In genomic region chr15:101058735-101059134, GRCh38 we compare ENCODE assay signal across 21 cellular contexts.
DNase-seq lines count a peak whose midpoint lies in the region; ATAC-seq, FAIRE-seq and TF ChIP-seq lines count a peak whose summit lies in the region.
"Had no signal": no experiment of that assay in that cellular context is flagged by ENCODE, and none has a peak within 500 bp of the region (broad histone marks: within the 10 kb centered on the region; RNA-seq: fewer than 3 reads in every experiment).

No MANE protein-coding gene starts in this region.

- H3K36me3 ChIP-seq in astrocyte (ENCODE audit: insufficient read depth, low read length): peaks cover 2% of the 10 kb centered on the region
- peaks cover 12 to 87% (median 26%) of the 10 kb centered on the region in 4 donors for H3K36me3 ChIP-seq in sigmoid colon

- WGBS in sigmoid colon, 2 donors: 96 to 97% methylated on average over 12 of the region's 12 CpGs

- no peak for ATAC-seq in stimulated activated memory B cell treated with anti-CD40 and anti-IgM and Interleukin-4, amounts not matched to agents 10 μg/mL and 1 μg/mL and 100 μg/mL, for 72 hours
- ATAC-seq in GM21526 (IDR thresholded peaks at IDR 0.05; ENCODE audit: low FRiP score, unreplicated experiment): no peak
- ATAC-seq: GM23338 had no signal

- H2AFZ ChIP-seq in astrocyte (ENCODE audit: low read depth, low read length): no peak overlapping the region
- H2AFZ ChIP-seq: GM23338 had no signal

- no peak overlapping the region for H3K4me3 Mint-ChIP-seq in astrocyte (ENCODE audit: unreplicated experiment)
- no peak overlapping the region for H3K4me3 Mint-ChIP-seq in stimulated activated memory B cell treated with anti-CD40 and anti-IgM and Interleukin-4, amounts not matched to agents 10 μg/mL and 1 μg/mL and 100 μg/mL, for 72 hours
- H3K4me3 Mint-ChIP-seq: GM23338 had no signal

- no peak for TF ChIP-seq CTCF in astrocyte (IDR thresholded peaks at IDR 0.05; ENCODE audit: insufficient read depth, low read depth, low read length)
- TF ChIP-seq CTCF in sigmoid colon (IDR thresholded peaks at IDR 0.05): no peak

- no peak for TF ChIP-seq EP300 in sigmoid colon (IDR thresholded peaks at IDR 0.05)

- peaks cover 9% of the 10 kb centered on the region for H3K9me3 Mint-ChIP-seq in astrocyte (ENCODE audit: unreplicated experiment)
- no peaks in the 10 kb centered on the region for H3K9me3 Mint-ChIP-seq in stimulated activated memory B cell treated with anti-CD40 and anti-IgM and Interleukin-4, amounts not matched to agents 10 μg/mL and 1 μg/mL and 100 μg/mL, for 72 hours

- H3K27ac ChIP-seq in astrocyte (ENCODE audit: low read depth, low read length): no peak overlapping the region
- H3K27ac ChIP-seq in sigmoid colon: no peak overlapping the region
- H3K27ac ChIP-seq: C4-2B had no signal

- no peak for TF ChIP-seq POLR2A in sigmoid colon (IDR thresholded peaks at IDR 0.05)

- intact Hi-C loops in sigmoid colon (cut with DNase I): no loop called here

- H4K20me1 ChIP-seq in astrocyte (ENCODE audit: insufficient read depth, low read length): no peaks in the 10 kb centered on the region

- H3K36me3 Mint-ChIP-seq in astrocyte (ENCODE audit: low read depth, unreplicated experiment): peaks cover 8% of the 10 kb centered on the region
- peaks cover 94% of the 10 kb centered on the region for H3K36me3 Mint-ChIP-seq in stimulated activated memory B cell treated with anti-CD40 and anti-IgM and Interleukin-4, amounts not matched to agents 10 μg/mL and 1 μg/mL and 100 μg/mL, for 72 hours

- no peak overlapping the region for H3K27ac Mint-ChIP-seq in astrocyte (ENCODE audit: unreplicated experiment)
- H3K27ac Mint-ChIP-seq in stimulated activated memory B cell treated with anti-CD40 and anti-IgM and Interleukin-4, amounts not matched to agents 10 μg/mL and 1 μg/mL and 100 μg/mL, for 72 hours: no peak overlapping the region
- H3K27ac Mint-ChIP-seq: GM23338 had no signal

- H3K27me3 Mint-ChIP-seq in astrocyte (ENCODE audit: low read depth, unreplicated experiment): peaks cover 6% of the 10 kb centered on the region
- H3K27me3 Mint-ChIP-seq in stimulated activated memory B cell treated with anti-CD40 and anti-IgM and Interleukin-4, amounts not matched to agents 10 μg/mL and 1 μg/mL and 100 μg/mL, for 72 hours: no peaks in the 10 kb centered on the region

- no peak overlapping the region for H3K4me2 ChIP-seq in astrocyte (ENCODE audit: low read length)
- H3K4me2 ChIP-seq: GM23338 had no signal

- H3K9ac ChIP-seq in astrocyte (ENCODE audit: low read length): no peak overlapping the region

- peak; percentile 11 for DNase-seq in D341Med (ENCODE audit: low spot score)
- DNase-seq in astrocyte (ENCODE audit: low read depth): no peak
- DNase-seq in islet precursor cell: peak; percentile 17
- DNase-seq in sigmoid colon: peak; percentile 22
- no peak for DNase-seq in activated naive CD4-positive, alpha-beta T cell (lab: John Stamatoyannopoulos, UW)
- DNase-seq: GF-D8; IMR-90; Karpas-422; MG63; NCI-H1105; NCI-H187; NCI-H345; NCI-H526; NK-92 treated with Interleukin-12 subunit alpha and Interleukin-12 subunit beta, amount 100 ng/mL, for 24 hours; SHP77 treated with DMSO at 0.1 percent for 48 hours had no signal

- H3K9me3 ChIP-seq in astrocyte (ENCODE audit: insufficient read depth, low read depth, low read length) (no peaks in the 10 kb centered on the region), sigmoid colon (no peaks in the 10 kb centered on the region)
- H3K9me3 ChIP-seq: MG63 had no signal

- H3K4me1 ChIP-seq in astrocyte (ENCODE audit: insufficient read depth, low read length): no peaks in the 10 kb centered on the region
- H3K4me1 ChIP-seq in sigmoid colon: peaks cover 0 to 2% (median under 1%) of the 10 kb centered on the region in 4 donors

- peaks cover 4% of the 10 kb centered on the region for H3K4me1 Mint-ChIP-seq in astrocyte (ENCODE audit: low read depth, unreplicated experiment)
- H3K4me1 Mint-ChIP-seq in stimulated activated memory B cell treated with anti-CD40 and anti-IgM and Interleukin-4, amounts not matched to agents 10 μg/mL and 1 μg/mL and 100 μg/mL, for 72 hours: peaks cover 35% of the 10 kb centered on the region

- FAIRE-seq in astrocyte (lab: Jason Lieb, UNC): peak; percentile 72
- FAIRE-seq: GM12891, GM18507 had no signal

- H3K27me3 ChIP-seq in astrocyte (ENCODE audit: insufficient read depth, low read length) (no peaks in the 10 kb centered on the region), sigmoid colon (no peaks in the 10 kb centered on the region)
- H3K27me3 ChIP-seq: MG63 had no signal

- H3K79me2 ChIP-seq in astrocyte (ENCODE audit: insufficient read depth, low read length): no peaks in the 10 kb centered on the region

- H3K4me3 ChIP-seq in astrocyte (ENCODE audit: insufficient read depth, low read depth, low read length): no peak overlapping the region
- H3K4me3 ChIP-seq in sigmoid colon: no peak overlapping the region
- H3K4me3 ChIP-seq: GM23338, MG63 had no signal

Comparison
In these comparisons a context has a peak if more than half of its experiments do, and no peak if none do; other contexts are left out.
1. DNase-seq: peak in D341Med (single experiment), islet precursor cell (single experiment) and sigmoid colon (single experiment); none in astrocyte (single experiment) and activated naive CD4-positive, alpha-beta T cell (0 of 4).